In the genomic region with DNA sequence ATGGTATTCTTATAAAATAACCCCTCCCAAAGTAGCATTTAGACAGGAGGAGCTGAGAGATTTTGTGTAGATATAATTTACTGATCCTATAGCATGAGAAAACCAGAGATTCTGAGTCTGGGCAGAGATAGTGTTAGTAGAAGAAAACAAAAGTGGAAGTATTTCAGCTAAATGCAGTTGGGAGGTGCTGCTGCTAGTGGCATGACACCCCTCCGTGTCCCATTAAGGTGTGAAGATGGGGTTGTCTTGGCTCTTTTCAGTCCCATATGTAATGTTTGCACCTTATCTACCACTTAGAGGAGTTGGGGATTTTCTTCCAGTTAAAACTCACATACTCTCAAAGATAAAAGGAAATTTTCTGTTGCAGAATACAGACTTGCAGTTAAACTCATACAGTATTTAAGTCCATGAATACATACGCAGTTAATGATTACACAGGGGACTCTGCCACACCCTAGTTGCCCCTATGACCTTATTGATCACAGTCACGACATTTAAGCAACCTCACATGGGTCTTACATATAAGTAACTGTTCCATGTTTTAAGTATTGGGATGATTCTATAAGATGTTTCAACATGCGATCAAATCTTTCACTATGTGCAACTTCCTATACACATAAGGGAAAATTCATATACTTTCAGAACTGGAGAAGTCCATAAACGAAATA, we compare ENCODE assay signal across 1 cellular context.
TF ChIP-seq lines count a peak whose summit lies in the region.

No MANE protein-coding gene starts in this region.

TF ChIP-seq in HepG2, 621 proteins besides CTCF, POLR2A, EP300 and RAD21:
- TF ChIP-seq MBD4 (IDR thresholded peaks at IDR 0.05; ENCODE audit: borderline replicate concordance, low read length), result no peak
- TF ChIP-seq, protein P1, sequence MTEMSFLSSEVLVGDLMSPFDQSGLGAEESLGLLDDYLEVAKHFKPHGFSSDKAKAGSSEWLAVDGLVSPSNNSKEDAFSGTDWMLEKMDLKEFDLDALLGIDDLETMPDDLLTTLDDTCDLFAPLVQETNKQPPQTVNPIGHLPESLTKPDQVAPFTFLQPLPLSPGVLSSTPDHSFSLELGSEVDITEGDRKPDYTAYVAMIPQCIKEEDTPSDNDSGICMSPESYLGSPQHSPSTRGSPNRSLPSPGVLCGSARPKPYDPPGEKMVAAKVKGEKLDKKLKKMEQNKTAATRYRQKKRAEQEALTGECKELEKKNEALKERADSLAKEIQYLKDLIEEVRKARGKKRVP (CRISPR knock-in tag; IDR thresholded peaks at IDR 0.05), result peak in 1 of 2 experiments; percentile 66; a peak in 2 of 4 replicates
- no peak for TF ChIP-seq EZH2 (conservative IDR thresholded peaks at IDR 0.05; ENCODE audit: low read depth, low read length)
- TF ChIP-seq ZFP90 (CRISPR knock-in tag; IDR thresholded peaks at IDR 0.05; ENCODE audit: borderline replicate concordance), result no peak
- TF ChIP-seq, protein P2, sequence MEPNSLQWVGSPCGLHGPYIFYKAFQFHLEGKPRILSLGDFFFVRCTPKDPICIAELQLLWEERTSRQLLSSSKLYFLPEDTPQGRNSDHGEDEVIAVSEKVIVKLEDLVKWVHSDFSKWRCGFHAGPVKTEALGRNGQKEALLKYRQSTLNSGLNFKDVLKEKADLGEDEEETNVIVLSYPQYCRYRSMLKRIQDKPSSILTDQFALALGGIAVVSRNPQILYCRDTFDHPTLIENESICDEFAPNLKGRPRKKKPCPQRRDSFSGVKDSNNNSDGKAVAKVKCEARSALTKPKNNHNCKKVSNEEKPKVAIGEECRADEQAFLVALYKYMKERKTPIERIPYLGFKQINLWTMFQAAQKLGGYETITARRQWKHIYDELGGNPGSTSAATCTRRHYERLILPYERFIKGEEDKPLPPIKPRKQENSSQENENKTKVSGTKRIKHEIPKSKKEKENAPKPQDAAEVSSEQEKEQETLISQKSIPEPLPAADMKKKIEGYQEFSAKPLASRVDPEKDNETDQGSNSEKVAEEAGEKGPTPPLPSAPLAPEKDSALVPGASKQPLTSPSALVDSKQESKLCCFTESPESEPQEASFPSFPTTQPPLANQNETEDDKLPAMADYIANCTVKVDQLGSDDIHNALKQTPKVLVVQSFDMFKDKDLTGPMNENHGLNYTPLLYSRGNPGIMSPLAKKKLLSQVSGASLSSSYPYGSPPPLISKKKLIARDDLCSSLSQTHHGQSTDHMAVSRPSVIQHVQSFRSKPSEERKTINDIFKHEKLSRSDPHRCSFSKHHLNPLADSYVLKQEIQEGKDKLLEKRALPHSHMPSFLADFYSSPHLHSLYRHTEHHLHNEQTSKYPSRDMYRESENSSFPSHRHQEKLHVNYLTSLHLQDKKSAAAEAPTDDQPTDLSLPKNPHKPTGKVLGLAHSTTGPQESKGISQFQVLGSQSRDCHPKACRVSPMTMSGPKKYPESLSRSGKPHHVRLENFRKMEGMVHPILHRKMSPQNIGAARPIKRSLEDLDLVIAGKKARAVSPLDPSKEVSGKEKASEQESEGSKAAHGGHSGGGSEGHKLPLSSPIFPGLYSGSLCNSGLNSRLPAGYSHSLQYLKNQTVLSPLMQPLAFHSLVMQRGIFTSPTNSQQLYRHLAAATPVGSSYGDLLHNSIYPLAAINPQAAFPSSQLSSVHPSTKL (CRISPR knock-in tag; IDR thresholded peaks at IDR 0.05), result peak; percentile 36; the same call in 1 of the 2 replicates
- TF ChIP-seq FOXA3 (CRISPR knock-in tag; IDR thresholded peaks at IDR 0.05), result peak; percentile 25; the same call in 1 of the 2 replicates
- peak; percentile 64; the same call in 1 of the 2 replicates for TF ChIP-seq GATAD2A (CRISPR knock-in tag; IDR thresholded peaks at IDR 0.05)
- TF ChIP-seq NR2F2 (IDR thresholded peaks at IDR 0.05; ENCODE audit: borderline replicate concordance, low read depth), result peak; percentile 73; the same call in 1 of the 2 replicates
- no peak for TF ChIP-seq FOXA1 (IDR thresholded peaks at IDR 0.05)
- TF ChIP-seq FOXA1 (CRISPR knock-in tag; IDR thresholded peaks at IDR 0.05), result no peak
- TF ChIP-seq, protein P3, sequence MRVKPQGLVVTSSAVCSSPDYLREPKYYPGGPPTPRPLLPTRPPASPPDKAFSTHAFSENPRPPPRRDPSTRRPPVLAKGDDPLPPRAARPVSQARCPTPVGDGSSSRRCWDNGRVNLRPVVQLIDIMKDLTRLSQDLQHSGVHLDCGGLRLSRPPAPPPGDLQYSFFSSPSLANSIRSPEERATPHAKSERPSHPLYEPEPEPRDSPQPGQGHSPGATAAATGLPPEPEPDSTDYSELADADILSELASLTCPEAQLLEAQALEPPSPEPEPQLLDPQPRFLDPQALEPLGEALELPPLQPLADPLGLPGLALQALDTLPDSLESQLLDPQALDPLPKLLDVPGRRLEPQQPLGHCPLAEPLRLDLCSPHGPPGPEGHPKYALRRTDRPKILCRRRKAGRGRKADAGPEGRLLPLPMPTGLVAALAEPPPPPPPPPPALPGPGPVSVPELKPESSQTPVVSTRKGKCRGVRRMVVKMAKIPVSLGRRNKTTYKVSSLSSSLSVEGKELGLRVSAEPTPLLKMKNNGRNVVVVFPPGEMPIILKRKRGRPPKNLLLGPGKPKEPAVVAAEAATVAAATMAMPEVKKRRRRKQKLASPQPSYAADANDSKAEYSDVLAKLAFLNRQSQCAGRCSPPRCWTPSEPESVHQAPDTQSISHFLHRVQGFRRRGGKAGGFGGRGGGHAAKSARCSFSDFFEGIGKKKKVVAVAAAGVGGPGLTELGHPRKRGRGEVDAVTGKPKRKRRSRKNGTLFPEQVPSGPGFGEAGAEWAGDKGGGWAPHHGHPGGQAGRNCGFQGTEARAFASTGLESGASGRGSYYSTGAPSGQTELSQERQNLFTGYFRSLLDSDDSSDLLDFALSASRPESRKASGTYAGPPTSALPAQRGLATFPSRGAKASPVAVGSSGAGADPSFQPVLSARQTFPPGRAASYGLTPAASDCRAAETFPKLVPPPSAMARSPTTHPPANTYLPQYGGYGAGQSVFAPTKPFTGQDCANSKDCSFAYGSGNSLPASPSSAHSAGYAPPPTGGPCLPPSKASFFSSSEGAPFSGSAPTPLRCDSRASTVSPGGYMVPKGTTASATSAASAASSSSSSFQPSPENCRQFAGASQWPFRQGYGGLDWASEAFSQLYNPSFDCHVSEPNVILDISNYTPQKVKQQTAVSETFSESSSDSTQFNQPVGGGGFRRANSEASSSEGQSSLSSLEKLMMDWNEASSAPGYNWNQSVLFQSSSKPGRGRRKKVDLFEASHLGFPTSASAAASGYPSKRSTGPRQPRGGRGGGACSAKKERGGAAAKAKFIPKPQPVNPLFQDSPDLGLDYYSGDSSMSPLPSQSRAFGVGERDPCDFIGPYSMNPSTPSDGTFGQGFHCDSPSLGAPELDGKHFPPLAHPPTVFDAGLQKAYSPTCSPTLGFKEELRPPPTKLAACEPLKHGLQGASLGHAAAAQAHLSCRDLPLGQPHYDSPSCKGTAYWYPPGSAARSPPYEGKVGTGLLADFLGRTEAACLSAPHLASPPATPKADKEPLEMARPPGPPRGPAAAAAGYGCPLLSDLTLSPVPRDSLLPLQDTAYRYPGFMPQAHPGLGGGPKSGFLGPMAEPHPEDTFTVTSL (CRISPR knock-in tag; IDR thresholded peaks at IDR 0.05; ENCODE audit: borderline replicate concordance), result no peak
- TF ChIP-seq NR2F1 (CRISPR knock-in tag; IDR thresholded peaks at IDR 0.05), result peak; percentile 83 to 93
- peak; percentile 53; the same call in 1 of the 2 replicates for TF ChIP-seq RARA (CRISPR knock-in tag; IDR thresholded peaks at IDR 0.05)
- TF ChIP-seq NR2F6 (IDR thresholded peaks at IDR 0.05), result peak; percentile 91
- peak; percentile 82; the same call in 1 of the 2 replicates for TF ChIP-seq NR2F6 (CRISPR knock-in tag; IDR thresholded peaks at IDR 0.05)
- TF ChIP-seq, protein P4, sequence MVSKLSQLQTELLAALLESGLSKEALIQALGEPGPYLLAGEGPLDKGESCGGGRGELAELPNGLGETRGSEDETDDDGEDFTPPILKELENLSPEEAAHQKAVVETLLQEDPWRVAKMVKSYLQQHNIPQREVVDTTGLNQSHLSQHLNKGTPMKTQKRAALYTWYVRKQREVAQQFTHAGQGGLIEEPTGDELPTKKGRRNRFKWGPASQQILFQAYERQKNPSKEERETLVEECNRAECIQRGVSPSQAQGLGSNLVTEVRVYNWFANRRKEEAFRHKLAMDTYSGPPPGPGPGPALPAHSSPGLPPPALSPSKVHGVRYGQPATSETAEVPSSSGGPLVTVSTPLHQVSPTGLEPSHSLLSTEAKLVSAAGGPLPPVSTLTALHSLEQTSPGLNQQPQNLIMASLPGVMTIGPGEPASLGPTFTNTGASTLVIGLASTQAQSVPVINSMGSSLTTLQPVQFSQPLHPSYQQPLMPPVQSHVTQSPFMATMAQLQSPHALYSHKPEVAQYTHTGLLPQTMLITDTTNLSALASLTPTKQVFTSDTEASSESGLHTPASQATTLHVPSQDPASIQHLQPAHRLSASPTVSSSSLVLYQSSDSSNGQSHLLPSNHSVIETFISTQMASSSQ (IDR thresholded peaks at IDR 0.05; ENCODE audit: low read depth), result peak; percentile 82
- TF ChIP-seq, protein P4 (CRISPR knock-in tag; IDR thresholded peaks at IDR 0.05; ENCODE audit: borderline replicate concordance), result no peak; the same call in 1 of the 2 replicates
- TF ChIP-seq, protein P5, sequence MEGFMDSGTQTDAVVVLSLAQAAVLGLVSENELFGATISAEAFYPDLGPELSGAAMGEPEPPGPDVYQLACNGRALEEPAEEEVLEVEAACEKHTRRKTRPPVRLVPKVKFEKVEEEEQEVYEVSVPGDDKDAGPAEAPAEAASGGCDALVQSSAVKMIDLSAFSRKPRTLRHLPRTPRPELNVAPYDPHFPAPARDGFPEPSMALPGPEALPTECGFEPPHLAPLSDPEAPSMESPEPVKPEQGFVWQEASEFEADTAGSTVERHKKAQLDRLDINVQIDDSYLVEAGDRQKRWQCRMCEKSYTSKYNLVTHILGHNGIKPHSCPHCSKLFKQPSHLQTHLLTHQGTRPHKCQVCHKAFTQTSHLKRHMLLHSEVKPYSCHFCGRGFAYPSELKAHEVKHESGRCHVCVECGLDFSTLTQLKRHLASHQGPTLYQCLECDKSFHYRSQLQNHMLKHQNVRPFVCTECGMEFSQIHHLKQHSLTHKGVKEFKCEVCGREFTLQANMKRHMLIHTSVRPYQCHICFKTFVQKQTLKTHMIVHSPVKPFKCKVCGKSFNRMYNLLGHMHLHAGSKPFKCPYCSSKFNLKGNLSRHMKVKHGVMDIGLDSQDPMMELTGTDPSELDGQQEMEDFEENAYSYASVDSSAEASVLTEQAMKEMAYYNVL (CRISPR knock-in tag; IDR thresholded peaks at IDR 0.05; ENCODE audit: borderline replicate concordance), result no peak
- TF ChIP-seq SOX6 (IDR thresholded peaks at IDR 0.05), result no peak
- 0 out of 2 replicates have a peak, but pooled peaks have one; percentile 11 for TF ChIP-seq SOX6 (CRISPR knock-in tag; IDR thresholded peaks at IDR 0.05)
- TF ChIP-seq ONECUT2 (CRISPR knock-in tag; IDR thresholded peaks at IDR 0.05), result peak; percentile 58; the same call in 1 of the 2 replicates
- TF ChIP-seq, protein P6, sequence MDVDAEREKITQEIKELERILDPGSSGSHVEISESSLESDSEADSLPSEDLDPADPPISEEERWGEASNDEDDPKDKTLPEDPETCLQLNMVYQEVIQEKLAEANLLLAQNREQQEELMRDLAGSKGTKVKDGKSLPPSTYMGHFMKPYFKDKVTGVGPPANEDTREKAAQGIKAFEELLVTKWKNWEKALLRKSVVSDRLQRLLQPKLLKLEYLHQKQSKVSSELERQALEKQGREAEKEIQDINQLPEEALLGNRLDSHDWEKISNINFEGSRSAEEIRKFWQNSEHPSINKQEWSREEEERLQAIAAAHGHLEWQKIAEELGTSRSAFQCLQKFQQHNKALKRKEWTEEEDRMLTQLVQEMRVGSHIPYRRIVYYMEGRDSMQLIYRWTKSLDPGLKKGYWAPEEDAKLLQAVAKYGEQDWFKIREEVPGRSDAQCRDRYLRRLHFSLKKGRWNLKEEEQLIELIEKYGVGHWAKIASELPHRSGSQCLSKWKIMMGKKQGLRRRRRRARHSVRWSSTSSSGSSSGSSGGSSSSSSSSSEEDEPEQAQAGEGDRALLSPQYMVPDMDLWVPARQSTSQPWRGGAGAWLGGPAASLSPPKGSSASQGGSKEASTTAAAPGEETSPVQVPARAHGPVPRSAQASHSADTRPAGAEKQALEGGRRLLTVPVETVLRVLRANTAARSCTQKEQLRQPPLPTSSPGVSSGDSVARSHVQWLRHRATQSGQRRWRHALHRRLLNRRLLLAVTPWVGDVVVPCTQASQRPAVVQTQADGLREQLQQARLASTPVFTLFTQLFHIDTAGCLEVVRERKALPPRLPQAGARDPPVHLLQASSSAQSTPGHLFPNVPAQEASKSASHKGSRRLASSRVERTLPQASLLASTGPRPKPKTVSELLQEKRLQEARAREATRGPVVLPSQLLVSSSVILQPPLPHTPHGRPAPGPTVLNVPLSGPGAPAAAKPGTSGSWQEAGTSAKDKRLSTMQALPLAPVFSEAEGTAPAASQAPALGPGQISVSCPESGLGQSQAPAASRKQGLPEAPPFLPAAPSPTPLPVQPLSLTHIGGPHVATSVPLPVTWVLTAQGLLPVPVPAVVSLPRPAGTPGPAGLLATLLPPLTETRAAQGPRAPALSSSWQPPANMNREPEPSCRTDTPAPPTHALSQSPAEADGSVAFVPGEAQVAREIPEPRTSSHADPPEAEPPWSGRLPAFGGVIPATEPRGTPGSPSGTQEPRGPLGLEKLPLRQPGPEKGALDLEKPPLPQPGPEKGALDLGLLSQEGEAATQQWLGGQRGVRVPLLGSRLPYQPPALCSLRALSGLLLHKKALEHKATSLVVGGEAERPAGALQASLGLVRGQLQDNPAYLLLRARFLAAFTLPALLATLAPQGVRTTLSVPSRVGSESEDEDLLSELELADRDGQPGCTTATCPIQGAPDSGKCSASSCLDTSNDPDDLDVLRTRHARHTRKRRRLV (CRISPR knock-in tag; IDR thresholded peaks at IDR 0.05), result no peak
- peak; percentile 37; the same call in 1 of the 2 replicates for TF ChIP-seq CEBPB (IDR thresholded peaks at IDR 0.05; ENCODE audit: borderline replicate concordance, low read depth, low read length)
